21 cellular contexts compared by ENCODE assay signal in the genomic region with DNA sequence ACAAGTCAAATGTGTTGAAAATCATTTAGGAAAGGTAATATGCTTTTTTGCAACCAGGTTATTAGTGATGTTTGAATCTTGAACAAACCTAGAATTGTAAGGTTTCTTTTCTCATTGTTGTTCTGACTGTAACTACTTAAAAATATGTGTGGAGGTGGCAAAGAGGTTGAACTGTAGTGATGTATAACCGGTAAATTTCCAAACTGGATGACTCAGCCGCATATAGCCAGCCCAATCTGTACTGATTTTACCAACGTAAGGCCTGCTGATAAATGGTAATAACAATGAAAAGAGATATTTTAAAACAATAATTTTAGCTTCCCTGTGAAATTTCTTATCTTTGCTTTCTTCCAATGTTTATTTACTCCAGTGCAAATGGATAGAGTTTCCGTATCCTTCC.
DNase-seq lines count a peak whose midpoint lies in the region; ATAC-seq and TF ChIP-seq lines count a peak whose summit lies in the region.
"Had no signal": no experiment of that assay in that cellular context is flagged by ENCODE, and none has a peak within 500 bp of the region (broad histone marks: within the 10 kb centered on the region; RNA-seq: fewer than 3 reads in every experiment).

No MANE protein-coding gene starts in this region.

- H3K9ac ChIP-seq in GM23248, result no peak overlapping the region

- POLR2A ChIA-PET in activated B cell treated with CpG ODN at 0.5 μM for 24 hours (lab: Charles Lee), result no interaction called here

- peak; percentile 8 for DNase-seq in GM23248
- no peak for DNase-seq in activated B cell treated with CpG ODN at 0.5 μM for 24 hours
- DNase-seq in choroid plexus epithelial cell (ENCODE audit: low read depth), result peak; percentile 85
- DNase-seq in omental fat pad (ENCODE audit: low spot score), result no peak
- no peak for DNase-seq in Peyer's patch
- no peak for DNase-seq in DMS79 treated with DMSO at 0.1 percent for 48 hours (lab: John Stamatoyannopoulos, UW)
- DNase-seq: BE2C; Caco-2; CD4-positive, CD25-positive, alpha-beta regulatory T cell; EL; GOT3; KG1; NCI-H1417; NCI-H187; NCI-H345; NCI-H526; PC-9 had no signal

- no peak overlapping the region for H3K4me3 Mint-ChIP-seq in activated B cell treated with CpG ODN at 0.5 μM for 24 hours
- H3K4me3 Mint-ChIP-seq: CD4-positive, CD25-positive, alpha-beta regulatory T cell had no signal

- no peaks in the 10 kb centered on the region for H4K20me1 ChIP-seq in GM23248 (ENCODE audit: insufficient read depth)

- H3K36me3 ChIP-seq in GM23248 (ENCODE audit: low read depth), result no peaks in the 10 kb centered on the region
- H3K36me3 ChIP-seq in Peyer's patch, result no peaks in the 10 kb centered on the region
- H3K36me3 ChIP-seq: BE2C, SJSA1 had no signal

- H3K4me3 ChIP-seq in GM23248 (no peak overlapping the region), choroid plexus epithelial cell (ENCODE audit: low read depth, low read length) (no peak overlapping the region), Peyer's patch (no peak overlapping the region)
- H3K4me3 ChIP-seq: GM12878, PC-9, SJSA1 had no signal

- H3K79me2 ChIP-seq in GM23248 (ENCODE audit: insufficient read depth), result no peaks in the 10 kb centered on the region

- H3K4me2 ChIP-seq in GM23248 (ENCODE audit: unreplicated experiment), result no peak overlapping the region
- H3K4me2 ChIP-seq: PC-9 had no signal

- no peak for ATAC-seq in activated B cell treated with CpG ODN at 0.5 μM for 24 hours (ENCODE audit: low read depth)
- ATAC-seq in omental fat pad (ENCODE audit: low FRiP score), result peak; percentile 61
- ATAC-seq in HG03108 (IDR thresholded peaks at IDR 0.05; ENCODE audit: unreplicated experiment), result no peak
- ATAC-seq: GM12878, HCT116 had no signal

- intact Hi-C loops in activated B cell treated with CpG ODN at 0.5 μM for 24 hours (cut with micrococcal nuclease), result loop anchor here (5.0 kb wide), 1 partner anchor 278 kb away; no protein-coding TSS in a partner anchor

- H3K27ac Mint-ChIP-seq in activated B cell treated with CpG ODN at 0.5 μM for 24 hours, result peak overlapping the region; percentile 56
- H3K27ac Mint-ChIP-seq: CD4-positive, CD25-positive, alpha-beta regulatory T cell had no signal

- H2AFZ ChIP-seq in GM23248, result no peak overlapping the region
- H2AFZ ChIP-seq: PC-9 had no signal

- in situ Hi-C loops in GM23248 (cut with MboI), result no loop called here

- H3K27me3 Mint-ChIP-seq in activated B cell treated with CpG ODN at 0.5 μM for 24 hours, result no peaks in the 10 kb centered on the region
- H3K27me3 Mint-ChIP-seq: CD4-positive, CD25-positive, alpha-beta regulatory T cell had no signal

- TF ChIP-seq CTCF in activated B cell treated with CpG ODN at 0.5 μM for 24 hours (IDR thresholded peaks at IDR 0.05) (no peak), choroid plexus epithelial cell (conservative IDR thresholded peaks at IDR 0.05; ENCODE audit: low read depth, low read length) (no peak), omental fat pad (IDR thresholded peaks at IDR 0.05) (no peak), Peyer's patch (IDR thresholded peaks at IDR 0.05) (no peak)

- no peak overlapping the region for H3K27ac ChIP-seq in GM23248
- H3K27ac ChIP-seq in Peyer's patch, result no peak overlapping the region
- H3K27ac ChIP-seq: PC-9, SJSA1 had no signal

- H3K36me3 Mint-ChIP-seq in activated B cell treated with CpG ODN at 0.5 μM for 24 hours (ENCODE audit: low read depth), result no peaks in the 10 kb centered on the region
- H3K36me3 Mint-ChIP-seq: CD4-positive, CD25-positive, alpha-beta regulatory T cell had no signal

- CTCF ChIA-PET in activated B cell treated with CpG ODN at 0.5 μM for 24 hours (lab: Charles Lee), result no interaction called here

- H3K9me2 ChIP-seq in GM23248 (ENCODE audit: insufficient read depth), result no peaks in the 10 kb centered on the region

- H3K27me3 ChIP-seq in GM23248 (replicated peaks; ENCODE audit: insufficient read depth), result no peaks in the 10 kb centered on the region
- H3K27me3 ChIP-seq in Peyer's patch, result no peaks in the 10 kb centered on the region
- H3K27me3 ChIP-seq: BE2C, SJSA1 had no signal

- H3K9me3 ChIP-seq in GM23248 (ENCODE audit: low read depth) (no peaks in the 10 kb centered on the region), Peyer's patch (no peaks in the 10 kb centered on the region)
- H3K9me3 ChIP-seq: BE2C, Caco-2, SJSA1 had no signal

- peaks cover 56% of the 10 kb centered on the region for H3K4me1 Mint-ChIP-seq in activated B cell treated with CpG ODN at 0.5 μM for 24 hours
- H3K4me1 Mint-ChIP-seq: CD4-positive, CD25-positive, alpha-beta regulatory T cell had no signal

- H3F3A ChIP-seq in GM23248 (ENCODE audit: insufficient read depth), result 0 out of 2 replicates have a peak, but pooled peaks cover 14% of the 10 kb centered on the region

- no peaks in the 10 kb centered on the region for H3K9me3 Mint-ChIP-seq in activated B cell treated with CpG ODN at 0.5 μM for 24 hours

- WGBS in GM23248 (ENCODE audit: low coverage in 1 of 2, low lambda C conversion rate in 2 of 2, missing lambda C conversion rate in 2 of 2), 2 experiments, result 95 to 97% methylated on average over 4 of the region's 4 CpGs

- TF ChIP-seq POLR2A in Peyer's patch (IDR thresholded peaks at IDR 0.05), result no peak

- H3K4me1 ChIP-seq in GM23248 (ENCODE audit: insufficient read depth), result peaks cover 20% of the 10 kb centered on the region
- no peaks in the 10 kb centered on the region for H3K4me1 ChIP-seq in Peyer's patch
- H3K4me1 ChIP-seq: BE2C, Caco-2, SJSA1 had no signal

Comparison
In these comparisons a context has a peak if more than half of its experiments do, and no peak if none do; other contexts are left out.
1. DNase-seq: peak in GM23248 (single experiment) and choroid plexus epithelial cell (single experiment); none in activated B cell treated with CpG ODN at 0.5 μM for 24 hours (single experiment), omental fat pad (single experiment), Peyer's patch (0 of 3) and DMS79 treated with DMSO at 0.1 percent for 48 hours (single experiment).